In genomic region chr9:96417051-96417586, GRCh38 we compare ENCODE assay signal across 1 cellular context.
TF ChIP-seq lines count a peak whose summit lies in the region.

No MANE protein-coding gene starts in this region.

TF ChIP-seq in K562, 482 proteins besides CTCF, POLR2A, EP300 and RAD21 (continued from another document):
- TF ChIP-seq TEAD1 (CRISPR knock-in tag; IDR thresholded peaks at IDR 0.05) (peak; percentile 67 to 72; a peak in 3 of 4 replicates), MLLT1 (IDR thresholded peaks at IDR 0.05) (no peak), NR2C2 (CRISPR knock-in tag; IDR thresholded peaks at IDR 0.05) (no peak), NR2C2 (tag; IDR thresholded peaks at IDR 0.05) (peak; percentile 80), JUND (IDR thresholded peaks at IDR 0.05; ENCODE audit: borderline replicate concordance, low read depth, low read length) (peak; percentile 77), JUND (tag; IDR thresholded peaks at IDR 0.05; ENCODE audit: borderline replicate concordance, low read depth, low read length) (no peak; the same call in 2 of the 3 replicates), CBX3 (IDR thresholded peaks at IDR 0.05; ENCODE audit: borderline replicate concordance in 1 of 2, low read length in 2 of 2) (no peak), CTBP1 (IDR thresholded peaks at IDR 0.05; ENCODE audit: borderline replicate concordance) (peak; percentile 52; the same call in 1 of the 2 replicates), ARID4B (CRISPR knock-in tag; IDR thresholded peaks at IDR 0.05) (peak; percentile 90), U2AF1 (optimal IDR thresholded peaks at IDR 0.05; ENCODE audit: low read depth, low read length) (peak; percentile 68), TCF3 (CRISPR knock-in tag; IDR thresholded peaks at IDR 0.05) (no peak), CXXC5 (CRISPR knock-in tag; IDR thresholded peaks at IDR 0.05) (peak; percentile 96), ZNF639 (CRISPR knock-in tag; conservative IDR thresholded peaks at IDR 0.05 in 1 of 2, IDR thresholded peaks at IDR 0.05 in 1 of 2) (peak in 1 of 2 experiments; percentile 97; a peak in 2 of 4 replicates), NRF1 (conservative IDR thresholded peaks at IDR 0.05 in 1 of 2, IDR thresholded peaks at IDR 0.05 in 1 of 2) (peak; percentile 24 to 50; a peak in 2 of 4 replicates), JUNB (CRISPR knock-in tag; conservative IDR thresholded peaks at IDR 0.05) (peak; percentile 62), TFAP4 (CRISPR knock-in tag; IDR thresholded peaks at IDR 0.05; ENCODE audit: borderline replicate concordance) (peak; percentile 72), MGA (IDR thresholded peaks at IDR 0.05) (0 out of 2 replicates have a peak, but pooled peaks have one; percentile 56), E4F1 (CRISPR knock-in tag; IDR thresholded peaks at IDR 0.05; ENCODE audit: borderline replicate concordance) (no peak), ELF1 (tag; IDR thresholded peaks at IDR 0.05) (no peak), BHLHE40 (IDR thresholded peaks at IDR 0.05; ENCODE audit: low read length) (peak; percentile 97)
